9 cellular contexts compared by ENCODE assay signal in the genomic region with DNA sequence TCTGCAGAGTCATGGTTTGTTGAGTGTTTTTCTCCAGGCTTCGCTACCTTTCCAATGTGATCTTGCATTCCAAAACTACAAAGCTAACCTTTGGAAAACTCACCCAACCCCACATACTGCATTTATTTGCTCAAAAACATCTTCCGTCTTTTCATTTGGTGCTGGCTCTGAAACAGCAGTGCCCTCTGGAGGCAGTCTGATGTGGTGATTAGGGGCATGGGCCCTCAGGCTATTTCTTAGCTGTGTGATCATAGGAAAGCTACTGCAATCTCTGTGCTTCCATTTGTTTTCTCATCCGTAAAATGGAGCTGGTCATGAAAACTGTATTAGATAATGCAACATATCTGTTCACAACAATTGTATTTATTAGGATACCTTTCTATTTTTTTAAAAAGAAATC. TPM values are rescaled to one million over a fixed set of nuclear protein-coding genes. Genes with fewer than 3 reads are reported as not detected.
DNase-seq lines count a peak whose midpoint lies in the region; ATAC-seq, FAIRE-seq and TF ChIP-seq lines count a peak whose summit lies in the region.
"Had no signal": no experiment of that assay in that cellular context is flagged by ENCODE, and none has a peak within 500 bp of the region (broad histone marks: within the 10 kb centered on the region; RNA-seq: fewer than 3 reads in every experiment).

No MANE protein-coding gene starts in this region.

- H3K27me3 ChIP-seq in HL-60 (ENCODE audit: insufficient read depth, poor library complexity, severe bottlenecking) (no peaks in the 10 kb centered on the region), keratinocyte (ENCODE audit: control insufficient read depth, extremely low read depth, insufficient read depth, low read length) (no peaks in the 10 kb centered on the region), vagina (no peaks in the 10 kb centered on the region)

- no peak overlapping the region for H3K4me3 ChIP-seq in HL-60 (replicated peaks; ENCODE audit: insufficient read depth, low read length)
- no peak overlapping the region for H3K4me3 ChIP-seq in keratinocyte (ENCODE audit: control insufficient read depth in 2 of 3, extremely low read depth in 1 of 3, insufficient read depth in 2 of 3, low read depth in 1 of 3, low read length in 3 of 3)
- no peak overlapping the region for H3K4me3 ChIP-seq in vagina

- H3K27ac ChIP-seq in HL-60 (replicated peaks) = no peak overlapping the region
- no peak overlapping the region for H3K27ac ChIP-seq in keratinocyte (ENCODE audit: control insufficient read depth, insufficient read depth, low read length)
- no peak overlapping the region for H3K27ac ChIP-seq in vagina

- H3K79me2 ChIP-seq in keratinocyte (ENCODE audit: control insufficient read depth, insufficient read depth, low read length) = no peaks in the 10 kb centered on the region

- no peak for ATAC-seq in sciatic nerve

- no peak overlapping the region for H2AFZ ChIP-seq in keratinocyte (ENCODE audit: control insufficient read depth, low read length)

- no peaks in the 10 kb centered on the region for H3K27me3 Mint-ChIP-seq in activated CD4-positive, alpha-beta T cell treated with anti-CD3 and anti-CD28 coated beads, Interleukin-2, amount 10 ng/mL, durations not matched to agents 7 days and 5 days
- H3K27me3 Mint-ChIP-seq: memory B cell had no signal

- intact Hi-C loops in vagina (cut with DNase I) (loop anchor here (10.0 kb wide), 1 partner anchor 455 kb away; no protein-coding TSS in a partner anchor), sciatic nerve (cut with DNase I) (no loop called here)

- peaks cover 4% of the 10 kb centered on the region for H3K4me1 ChIP-seq in keratinocyte (ENCODE audit: control insufficient read depth, extremely low read depth, insufficient read depth, low read length)
- H3K4me1 ChIP-seq in vagina = no peaks in the 10 kb centered on the region

- H3K9me1 ChIP-seq in keratinocyte (ENCODE audit: control insufficient read depth, extremely low read depth, insufficient read depth, low read length) = peaks cover 3% of the 10 kb centered on the region

- H3K27ac Mint-ChIP-seq in activated CD4-positive, alpha-beta T cell treated with anti-CD3 and anti-CD28 coated beads, Interleukin-2, amount 10 ng/mL, durations not matched to agents 7 days and 5 days = peak overlapping the region; percentile 10
- H3K27ac Mint-ChIP-seq: memory B cell had no signal

- POLR2A ChIA-PET in activated CD4-positive, alpha-beta T cell treated with anti-CD3 and anti-CD28 coated beads, Interleukin-2, amount 10 ng/mL, durations not matched to agents 7 days and 5 days (lab: Charles Lee) = no interaction called here

- no peaks in the 10 kb centered on the region for H4K20me1 ChIP-seq in keratinocyte (ENCODE audit: control insufficient read depth, extremely low read depth, insufficient read depth, low read length)

- H3K9ac ChIP-seq in keratinocyte (ENCODE audit: control insufficient read depth, extremely low read depth, insufficient read depth, low read length) = no peak overlapping the region

- peaks cover 1 to 5% of the 10 kb centered on the region in 2 experiments for H3K36me3 ChIP-seq in keratinocyte (ENCODE audit: control insufficient read depth in 2 of 2, extremely low read depth in 1 of 2, insufficient read depth in 2 of 2, low read length in 2 of 2)
- H3K36me3 ChIP-seq in vagina = peaks cover 0 to 1% of the 10 kb centered on the region in 2 donors

- no peak for FAIRE-seq in keratinocyte (lab: Jason Lieb, UNC)

- CTCF ChIA-PET in activated CD4-positive, alpha-beta T cell treated with anti-CD3 and anti-CD28 coated beads, Interleukin-2, amount 10 ng/mL, durations not matched to agents 7 days and 5 days (lab: Charles Lee) = no interaction called here

- dilution Hi-C loops in keratinocyte (cut with MboI; ENCODE audit: extremely low pct_ligation_motif_present, low sequenced_read_pairs) = no loop called here

- peak; percentile 53 for TF ChIP-seq CTCF in HL-60 (IDR thresholded peaks at IDR 0.05; ENCODE audit: insufficient read depth, low read length)
- peak; percentile 42 to 57 (median 51) for TF ChIP-seq CTCF in keratinocyte (optimal IDR thresholded peaks at IDR 0.05 in 1 of 3, IDR thresholded peaks at IDR 0.05 in 1 of 3, conservative IDR thresholded peaks at IDR 0.05 in 1 of 3; ENCODE audit: extremely low read depth in 1 of 3, insufficient read depth in 2 of 3, low read length in 3 of 3)
- TF ChIP-seq CTCF in vagina (IDR thresholded peaks at IDR 0.05) = no peak

- no peak for TF ChIP-seq POLR2A in vagina (IDR thresholded peaks at IDR 0.05)

- no peak overlapping the region for H3K4me2 ChIP-seq in keratinocyte (ENCODE audit: control insufficient read depth, extremely low read depth, insufficient read depth, low read depth, low read length)

- no peak overlapping the region for H3K4me3 Mint-ChIP-seq in activated CD4-positive, alpha-beta T cell treated with anti-CD3 and anti-CD28 coated beads, Interleukin-2, amount 10 ng/mL, durations not matched to agents 7 days and 5 days
- H3K4me3 Mint-ChIP-seq: memory B cell had no signal

- DNase-seq in D341Med (ENCODE audit: low spot score) (peak; percentile 62), HL-60 (ENCODE audit: low read depth in 1 of 2, low spot score in 1 of 2) (peak in 1 of 2 experiments; percentile 30), keratinocyte (ENCODE audit: low read depth, low spot score) (no peak), vagina (ENCODE audit: extremely low spot score in 2 of 2) (no peak), NCI-H187 treated with DMSO at 0.1 percent for 48 hours (lab: John Stamatoyannopoulos, UW) (no peak), putamen (ENCODE audit: low spot score) (no peak), sciatic nerve (ENCODE audit: low spot score) (no peak)
- DNase-seq in activated CD4-positive, alpha-beta T cell treated with anti-CD3 and anti-CD28 coated beads, Interleukin-2, amount 10 ng/mL, durations not matched to agents 7 days and 5 days = peak; percentile 26

- H3K9me3 Mint-ChIP-seq in activated CD4-positive, alpha-beta T cell treated with anti-CD3 and anti-CD28 coated beads, Interleukin-2, amount 10 ng/mL, durations not matched to agents 7 days and 5 days = no peaks in the 10 kb centered on the region
- H3K9me3 Mint-ChIP-seq: memory B cell had no signal

- peaks cover 14% of the 10 kb centered on the region for H3K4me1 Mint-ChIP-seq in activated CD4-positive, alpha-beta T cell treated with anti-CD3 and anti-CD28 coated beads, Interleukin-2, amount 10 ng/mL, durations not matched to agents 7 days and 5 days

- H3K36me3 Mint-ChIP-seq in activated CD4-positive, alpha-beta T cell treated with anti-CD3 and anti-CD28 coated beads, Interleukin-2, amount 10 ng/mL, durations not matched to agents 7 days and 5 days (ENCODE audit: low read depth) = peaks cover 26% of the 10 kb centered on the region

- H3K9me3 ChIP-seq in keratinocyte (ENCODE audit: control insufficient read depth, low read depth, low read length) (no peaks in the 10 kb centered on the region), vagina (no peaks in the 10 kb centered on the region)

RNA-seq across cellular contexts. Expression of gene MTHFS, which starts 47.0 kb away (rescaled TPM):
- total RNA-seq in activated CD4-positive, alpha-beta T cell treated with anti-CD3 and anti-CD28 coated beads, Interleukin-2, amount 10 ng/mL, durations not matched to agents 7 days and 5 days = 10 to 100 TPM; 33.0 to 35.7 TPM
- 23.6 to 35.5 TPM (median 33.8 TPM) in 3 replicates for polyA plus RNA-seq in keratinocyte
- 1.8 TPM for polyA plus RNA-seq in keratinocyte (2011; ENCODE audit: low read depth)
- polyA plus RNA-seq in keratinocyte (2011; cell fraction: cytosol; rRNA removed) = 26.0 and 28.6 TPM in 2 replicates
- polyA plus RNA-seq in keratinocyte (2011; cell fraction: nucleus; rRNA removed) = 13.6 and 14.6 TPM in 2 replicates
- polyA plus RNA-seq in keratinocyte (2012; ENCODE audit: low replicate concordance) = 18.4 and 31.2 TPM in 2 replicates
- 1.0 to 12.1 TPM (median 6.8 TPM) in 3 replicates for polyA minus RNA-seq in keratinocyte
- 26.1 TPM for polyA minus RNA-seq in keratinocyte (2011; cell fraction: cytosol; rRNA and poly(A)+ RNA removed)
- polyA minus RNA-seq in keratinocyte (2011; cell fraction: nucleus; rRNA and poly(A)+ RNA removed) = 4.3 and 8.8 TPM in 2 replicates
- total RNA-seq in vagina (7.1 TPM), sciatic nerve (18.7 TPM)

Comparison
In these comparisons a context has a peak if more than half of its experiments do, and no peak if none do; other contexts are left out.
1. DNase-seq: peak in D341Med (single experiment) and activated CD4-positive, alpha-beta T cell treated with anti-CD3 and anti-CD28 coated beads, Interleukin-2, amount 10 ng/mL, durations not matched to agents 7 days and 5 days (single experiment); none in keratinocyte (single experiment), vagina (0 of 2), NCI-H187 treated with DMSO at 0.1 percent for 48 hours (single experiment), putamen (single experiment) and sciatic nerve (single experiment).
2. CTCF ChIP-seq: peak in HL-60 (single experiment) and keratinocyte (3 of 3); none in vagina (0 of 3).